In the genomic region with DNA sequence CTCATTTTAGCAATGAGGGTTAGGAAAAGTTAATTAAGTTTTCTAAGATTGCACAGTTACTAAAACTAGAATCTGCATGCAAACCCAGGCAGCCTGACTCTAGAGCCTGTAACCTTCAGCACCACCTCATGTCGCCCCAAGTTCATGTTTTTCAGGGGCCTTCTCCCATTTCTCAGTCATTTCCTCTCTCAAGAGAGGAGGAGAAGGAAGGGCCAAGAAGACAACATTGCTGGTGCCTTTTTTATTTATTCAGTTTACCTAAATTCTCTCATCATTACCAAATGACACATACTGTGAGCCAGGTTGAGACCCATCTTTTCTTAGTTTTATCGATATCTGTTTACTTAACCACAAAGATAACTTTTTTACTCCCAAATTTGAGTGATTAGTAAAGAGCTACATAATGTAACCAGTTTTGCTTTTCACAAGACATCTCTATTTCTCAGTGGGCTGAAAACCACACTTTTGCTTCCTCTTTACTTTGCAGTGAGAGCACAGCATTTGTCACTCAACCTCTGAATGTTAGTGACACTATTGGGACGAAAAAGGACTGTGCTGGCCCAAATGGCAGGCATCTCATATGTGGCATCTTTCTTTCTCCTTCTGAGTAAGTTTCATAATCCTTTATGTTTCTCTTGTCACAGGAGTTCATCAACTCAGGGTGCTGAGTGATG, we compare ENCODE assay signal across 10 cellular contexts. TPM values are rescaled to one million over a fixed set of nuclear protein-coding genes. Genes with fewer than 3 reads are reported as not detected.
DNase-seq lines count a peak whose midpoint lies in the region; ATAC-seq, FAIRE-seq and TF ChIP-seq lines count a peak whose summit lies in the region.
"Had no signal": no experiment of that assay in that cellular context is flagged by ENCODE, and none has a peak within 500 bp of the region (broad histone marks: within the 10 kb centered on the region; RNA-seq: fewer than 3 reads in every experiment).

A gene with protein sequence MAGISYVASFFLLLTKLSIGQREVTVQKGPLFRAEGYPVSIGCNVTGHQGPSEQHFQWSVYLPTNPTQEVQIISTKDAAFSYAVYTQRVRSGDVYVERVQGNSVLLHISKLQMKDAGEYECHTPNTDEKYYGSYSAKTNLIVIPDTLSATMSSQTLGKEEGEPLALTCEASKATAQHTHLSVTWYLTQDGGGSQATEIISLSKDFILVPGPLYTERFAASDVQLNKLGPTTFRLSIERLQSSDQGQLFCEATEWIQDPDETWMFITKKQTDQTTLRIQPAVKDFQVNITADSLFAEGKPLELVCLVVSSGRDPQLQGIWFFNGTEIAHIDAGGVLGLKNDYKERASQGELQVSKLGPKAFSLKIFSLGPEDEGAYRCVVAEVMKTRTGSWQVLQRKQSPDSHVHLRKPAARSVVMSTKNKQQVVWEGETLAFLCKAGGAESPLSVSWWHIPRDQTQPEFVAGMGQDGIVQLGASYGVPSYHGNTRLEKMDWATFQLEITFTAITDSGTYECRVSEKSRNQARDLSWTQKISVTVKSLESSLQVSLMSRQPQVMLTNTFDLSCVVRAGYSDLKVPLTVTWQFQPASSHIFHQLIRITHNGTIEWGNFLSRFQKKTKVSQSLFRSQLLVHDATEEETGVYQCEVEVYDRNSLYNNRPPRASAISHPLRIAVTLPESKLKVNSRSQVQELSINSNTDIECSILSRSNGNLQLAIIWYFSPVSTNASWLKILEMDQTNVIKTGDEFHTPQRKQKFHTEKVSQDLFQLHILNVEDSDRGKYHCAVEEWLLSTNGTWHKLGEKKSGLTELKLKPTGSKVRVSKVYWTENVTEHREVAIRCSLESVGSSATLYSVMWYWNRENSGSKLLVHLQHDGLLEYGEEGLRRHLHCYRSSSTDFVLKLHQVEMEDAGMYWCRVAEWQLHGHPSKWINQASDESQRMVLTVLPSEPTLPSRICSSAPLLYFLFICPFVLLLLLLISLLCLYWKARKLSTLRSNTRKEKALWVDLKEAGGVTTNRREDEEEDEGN (plus strand): TSS at position 507 of the 674 bp plus-strand sequence. CDS start 58 bp downstream, at position 565.

- peaks cover 82% of the 10 kb centered on the region for H3K4me1 Mint-ChIP-seq in CD14-positive monocyte
- H3K4me1 Mint-ChIP-seq in activated T-helper 2 cell treated with anti-CD3 and anti-CD28 coated beads, Interferon-gamma antibody, Interleukin-2, Interleukin-4, amounts not matched to agents 10 μg/mL and 5 μg/mL and 100 μg/mL, durations not matched to agents 14 hours and 24 hours and 36 hours (ENCODE audit: low read depth): peaks cover 37% of the 10 kb centered on the region
- H3K4me1 Mint-ChIP-seq in chondrocyte (ENCODE audit: low read depth): peaks cover 26% of the 10 kb centered on the region

- H3K4me3 Mint-ChIP-seq in CD14-positive monocyte (peak within 1 kb of the TSS; percentile 39 to 87), chondrocyte (ENCODE audit: unreplicated experiment) (no peak within 1 kb of the TSS)
- H3K4me3 Mint-ChIP-seq in activated T-helper 2 cell treated with anti-CD3 and anti-CD28 coated beads, Interferon-gamma antibody, Interleukin-2, Interleukin-4, amounts not matched to agents 10 μg/mL and 5 μg/mL and 100 μg/mL, durations not matched to agents 14 hours and 24 hours and 36 hours (ENCODE audit: low read depth): peak within 1 kb of the TSS; percentile 31

- FAIRE-seq in frontal cortex (lab: Jason Lieb, UNC): no peak
- FAIRE-seq: endometrium had no signal

- intact Hi-C loops in CD14-positive monocyte (cut with micrococcal nuclease) (loop anchor here in 1 of 2 donors (5.0 to 10.0 kb wide), 2 partner anchors 51 to 427 kb away; partner anchors contain the start of gene CD58), Right ventricle myocardium inferior (cut with DNase I) (no loop called here)
- intact Hi-C loops in activated T-helper 2 cell treated with anti-CD3 and anti-CD28 coated beads, Interferon-gamma antibody, Interleukin-2, Interleukin-4, amounts not matched to agents 10 μg/mL and 5 μg/mL and 100 μg/mL, durations not matched to agents 14 hours and 24 hours and 36 hours (cut with micrococcal nuclease): loop anchor here (1.0 to 5.0 kb wide), 7 partner anchors 15 to 624 kb away; partner anchors contain the start of gene TTF2

- peaks cover 4 to 9% of the 10 kb centered on the region in 2 donors for H3K36me3 Mint-ChIP-seq in CD14-positive monocyte
- H3K36me3 Mint-ChIP-seq in activated T-helper 2 cell treated with anti-CD3 and anti-CD28 coated beads, Interferon-gamma antibody, Interleukin-2, Interleukin-4, amounts not matched to agents 10 μg/mL and 5 μg/mL and 100 μg/mL, durations not matched to agents 14 hours and 24 hours and 36 hours (ENCODE audit: low read depth): peaks cover 3% of the 10 kb centered on the region
- peaks cover 2% of the 10 kb centered on the region for H3K36me3 Mint-ChIP-seq in chondrocyte (ENCODE audit: low read depth)

- DNase-seq in CD14-positive monocyte (ENCODE audit: low spot score): no peak
- no peak for DNase-seq in activated T-helper 2 cell treated with anti-CD3 and anti-CD28 coated beads, Interferon-gamma antibody, Interleukin-2, Interleukin-4, amounts not matched to agents 10 μg/mL and 5 μg/mL and 100 μg/mL, durations not matched to agents 14 hours and 24 hours and 36 hours (ENCODE audit: low spot score)
- no peak for DNase-seq in Right ventricle myocardium inferior (ENCODE audit: missing footprints)
- DNase-seq in frontal cortex (ENCODE audit: low spot score in 2 of 2): no peak
- DNase-seq in chondrocyte (ENCODE audit: low spot score): no peak
- DNase-seq in dermis blood vessel endothelial cell: no peak

- peak within 1 kb of the TSS; percentile 91 to 99 (median 94) for H3K27ac Mint-ChIP-seq in CD14-positive monocyte
- H3K27ac Mint-ChIP-seq in activated T-helper 2 cell treated with anti-CD3 and anti-CD28 coated beads, Interferon-gamma antibody, Interleukin-2, Interleukin-4, amounts not matched to agents 10 μg/mL and 5 μg/mL and 100 μg/mL, durations not matched to agents 14 hours and 24 hours and 36 hours: peak within 1 kb of the TSS; percentile 46
- H3K27ac Mint-ChIP-seq in chondrocyte (ENCODE audit: unreplicated experiment): no peak within 1 kb of the TSS

- TF ChIP-seq CTCF in CD14-positive monocyte (IDR thresholded peaks at IDR 0.05) (no peak), chondrocyte (IDR thresholded peaks at IDR 0.05) (no peak)

- peak; percentile 96 for ATAC-seq in GM19351 (IDR thresholded peaks at IDR 0.05; ENCODE audit: unreplicated experiment)
- ATAC-seq in HG03159 (IDR thresholded peaks at IDR 0.05; ENCODE audit: unreplicated experiment): peak; percentile 95
- ATAC-seq in Right ventricle myocardium inferior: no peak

- peaks cover 0 to 7% (median 2%) of the 10 kb centered on the region in 3 donors for H3K27me3 Mint-ChIP-seq in CD14-positive monocyte (ENCODE audit: low read depth in 3 of 3)
- peaks cover 9% of the 10 kb centered on the region for H3K27me3 Mint-ChIP-seq in activated T-helper 2 cell treated with anti-CD3 and anti-CD28 coated beads, Interferon-gamma antibody, Interleukin-2, Interleukin-4, amounts not matched to agents 10 μg/mL and 5 μg/mL and 100 μg/mL, durations not matched to agents 14 hours and 24 hours and 36 hours (ENCODE audit: low read depth)
- no peaks in the 10 kb centered on the region for H3K27me3 Mint-ChIP-seq in chondrocyte (ENCODE audit: low read depth)

- no peaks in the 10 kb centered on the region for H3K9me3 Mint-ChIP-seq in CD14-positive monocyte
- peaks cover 6% of the 10 kb centered on the region for H3K9me3 Mint-ChIP-seq in activated T-helper 2 cell treated with anti-CD3 and anti-CD28 coated beads, Interferon-gamma antibody, Interleukin-2, Interleukin-4, amounts not matched to agents 10 μg/mL and 5 μg/mL and 100 μg/mL, durations not matched to agents 14 hours and 24 hours and 36 hours
- no peaks in the 10 kb centered on the region for H3K9me3 Mint-ChIP-seq in chondrocyte (ENCODE audit: low read depth)

RNA-seq across cellular contexts. Expression of the gene that starts here (rescaled TPM):
- 100 to 1,000 TPM in 1 of 2 donors, 10 to 100 TPM in 1; 54.7 to 101 TPM for polyA plus RNA-seq in CD14-positive monocyte
- 0.18 and 0.25 TPM in 2 replicates for total RNA-seq in activated T-helper 2 cell treated with anti-CD3 and anti-CD28 coated beads, Interferon-gamma antibody, Interleukin-2, Interleukin-4, amounts not matched to agents 10 μg/mL and 5 μg/mL and 100 μg/mL, durations not matched to agents 14 hours and 24 hours and 36 hours
- 0.38 TPM for total RNA-seq in Right ventricle myocardium inferior
- total RNA-seq in frontal cortex: 0.82 TPM
- total RNA-seq in chondrocyte: 0.79 to 1.4 TPM (median 1.0 TPM) in 3 replicates
- 0.17 and 0.19 TPM in 2 replicates for total RNA-seq in dermis blood vessel endothelial cell
- total RNA-seq: SK-MEL-5 had no signal
